Comparison of ENCODE assay signal across 25 cellular contexts in genomic region chr2:46377666-46378560, GRCh38.
DNase-seq lines count a peak whose midpoint lies in the region; ATAC-seq and TF ChIP-seq lines count a peak whose summit lies in the region.
"Had no signal": no experiment of that assay in that cellular context is flagged by ENCODE, and none has a peak within 500 bp of the region (broad histone marks: within the 10 kb centered on the region; RNA-seq: fewer than 3 reads in every experiment).

No MANE protein-coding gene starts in this region.

- no peaks in the 10 kb centered on the region for H3K9me3 ChIP-seq in right atrium auricular region
- no peaks in the 10 kb centered on the region for H3K9me3 ChIP-seq in gastrocnemius medialis
- no peaks in the 10 kb centered on the region for H3K9me3 ChIP-seq in mucosa of descending colon
- H3K9me3 ChIP-seq: HAP-1, MG63, tibial nerve had no signal

- no peak overlapping the region for H3K4me3 ChIP-seq in right atrium auricular region
- no peak overlapping the region for H3K4me3 ChIP-seq in coronary artery
- H3K4me3 ChIP-seq in gastrocnemius medialis, result no peak overlapping the region
- H3K4me3 ChIP-seq in mucosa of descending colon, result no peak overlapping the region
- H3K4me3 ChIP-seq: cardiac muscle cell, HAP-1, lung, MG63, tibial nerve had no signal

- H3K36me3 ChIP-seq in right atrium auricular region, result peaks cover 100% of the 10 kb centered on the region
- H3K36me3 ChIP-seq in gastrocnemius medialis, result peaks cover 0 to 79% of the 10 kb centered on the region in 2 donors
- peaks cover 3% of the 10 kb centered on the region for H3K36me3 ChIP-seq in mucosa of descending colon (ENCODE audit: low read depth)
- H3K36me3 ChIP-seq: cardiac muscle cell, HAP-1 had no signal

- H3K27me3 ChIP-seq in right atrium auricular region (no peaks in the 10 kb centered on the region), gastrocnemius medialis (no peaks in the 10 kb centered on the region)
- H3K27me3 ChIP-seq: dorsolateral prefrontal cortex, foreskin keratinocyte, MG63, tibial nerve had no signal

- H3K4me1 ChIP-seq in right atrium auricular region (peaks cover 0 to 32% of the 10 kb centered on the region in 2 donors), gastrocnemius medialis (peaks cover 0 to 13% of the 10 kb centered on the region in 2 donors), mucosa of descending colon (ENCODE audit: low read depth) (no peaks in the 10 kb centered on the region)
- H3K4me1 ChIP-seq: foreskin keratinocyte, HAP-1 had no signal

- DNase-seq in right atrium auricular region (ENCODE audit: low spot score) (no peak), cardiac septum (ENCODE audit: low spot score) (no peak), coronary artery (ENCODE audit: low spot score) (no peak), gastrocnemius medialis (no peak), NCI-H226 (no peak), mucosa of descending colon (no peak)
- DNase-seq: ACHN; activated CD4-positive, alpha-beta T cell treated with anti-CD3 and anti-CD28 coated beads, Interleukin-2, amount 50 U/mL, for 48 hours; activated naive CD4-positive, alpha-beta T cell treated with anti-CD3 and anti-CD28 coated beads for 36 hours; activated T-cell treated with anti-CD3 and anti-CD28 coated beads, Interleukin-2, amount 50 U/mL, for 48 hours; Calu3; EL; foreskin keratinocyte; MG63; NCI-H1417 treated with DMSO at 0.1 percent for 48 hours; NCI-H69; small intestine; stimulated activated naive CD4-positive, alpha-beta T cell had no signal

- ATAC-seq in gastrocnemius medialis (no peak), mucosa of descending colon (no peak), HG03520 (IDR thresholded peaks at IDR 0.05; ENCODE audit: unreplicated experiment) (no peak), HG03469 (IDR thresholded peaks at IDR 0.05; ENCODE audit: unreplicated experiment) (no peak)
- ATAC-seq: foreskin keratinocyte had no signal

- in situ Hi-C loops in gastrocnemius medialis (cut with MboI; ENCODE audit: low sequenced_read_pairs in 4 of 4), result no loop called here

- intact Hi-C loops in cardiac septum (cut with DNase I) (no loop called here), gastrocnemius medialis (cut with DNase I; ENCODE audit: low total_unique reads) (no loop called here), mucosa of descending colon (cut with DNase I, micrococcal nuclease) (no loop called here)

- TF ChIP-seq CTCF in right atrium auricular region (IDR thresholded peaks at IDR 0.05) (no peak), coronary artery (IDR thresholded peaks at IDR 0.05) (no peak), gastrocnemius medialis (IDR thresholded peaks at IDR 0.05 in 4 of 5, conservative IDR thresholded peaks at IDR 0.05 in 1 of 5) (no peak), mucosa of descending colon (IDR thresholded peaks at IDR 0.05) (no peak)

- peak overlapping the region; percentile 29 to 52 for H3K27ac ChIP-seq in right atrium auricular region
- H3K27ac ChIP-seq in coronary artery, result peak overlapping the region; percentile 31 to 67
- H3K27ac ChIP-seq in gastrocnemius medialis, result peak overlapping the region in 3 of 4 donors; percentile 33 to 42 (median 33)
- H3K27ac ChIP-seq: cardiac muscle cell, foreskin keratinocyte had no signal

- no peak for TF ChIP-seq POLR2A in gastrocnemius medialis (IDR thresholded peaks at IDR 0.05)
